ENCODE assay signal across 14 cellular contexts in the genomic region with DNA sequence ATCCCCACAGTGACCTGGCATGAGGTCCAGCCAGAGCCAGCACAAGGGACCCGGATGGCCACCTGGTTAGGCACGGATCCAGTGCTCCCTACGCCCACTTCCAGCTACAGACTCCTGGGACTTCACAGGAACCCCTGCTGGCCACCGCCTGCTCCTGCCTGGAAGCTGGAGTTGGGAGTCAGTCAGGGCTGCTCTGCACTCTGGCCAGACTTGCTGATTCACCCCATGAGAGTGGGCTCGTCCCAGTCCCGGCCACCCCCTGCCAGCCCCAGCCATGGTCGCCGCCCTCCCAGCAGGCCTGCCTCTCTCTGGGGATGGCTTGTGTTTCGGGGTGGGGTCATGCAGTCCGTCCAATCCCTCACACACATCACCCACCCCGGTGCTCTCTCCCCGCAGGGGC.
DNase-seq lines count a peak whose midpoint lies in the region; ATAC-seq, FAIRE-seq and TF ChIP-seq lines count a peak whose summit lies in the region.
"Had no signal": no experiment of that assay in that cellular context is flagged by ENCODE, and none has a peak within 500 bp of the region (broad histone marks: within the 10 kb centered on the region; RNA-seq: fewer than 3 reads in every experiment).

No MANE protein-coding gene starts in this region.

- H3K27me3 ChIP-seq in Panc1 (ENCODE audit: control insufficient read depth, insufficient read depth, low read length) (peaks cover 9% of the 10 kb centered on the region), pancreas (no peaks in the 10 kb centered on the region)

- H3K4me1 ChIP-seq in Panc1 (ENCODE audit: control insufficient read depth, insufficient read depth, low read length) (no peaks in the 10 kb centered on the region; the same call in 1 of the 2 replicates), pancreas (no peaks in the 10 kb centered on the region)
- H3K4me1 ChIP-seq: Caco-2, parathyroid adenoma had no signal

- POLR2A ChIA-PET in Panc1 (lab: Charles Lee), result no interaction called here

- H3K9me3 ChIP-seq in Panc1 (ENCODE audit: control insufficient read depth, insufficient read depth, low read depth, low read length) (no peaks in the 10 kb centered on the region), pancreas (no peaks in the 10 kb centered on the region)

- H3K4me3 ChIP-seq in Panc1 (ENCODE audit: low read depth in 2 of 2, low read length in 2 of 2) (no peak overlapping the region), pancreas (no peak overlapping the region)

- no peak overlapping the region for H3K27ac ChIP-seq in Panc1 (ENCODE audit: low read length)
- no peak overlapping the region for H3K27ac ChIP-seq in pancreas
- H3K27ac ChIP-seq in substantia nigra (ENCODE audit: low read depth, low read length, poor library complexity, severe bottlenecking), result no peak overlapping the region
- H3K27ac ChIP-seq: parathyroid adenoma had no signal

- CTCF ChIA-PET in Panc1 (lab: Charles Lee), result no interaction called here

- intact Hi-C loops in Panc1 (cut with micrococcal nuclease; ENCODE audit: unreplicated experiment) (no loop called here), left cardiac atrium (cut with DNase I) (loop anchor here in 1 of 2 donors (5.0 kb wide), 1 partner anchor 112 kb away; no protein-coding TSS in a partner anchor), pancreas (cut with DNase I) (no loop called here)

- no peak for FAIRE-seq in pancreas (lab: Jason Lieb, UNC)
- FAIRE-seq: GM18507 had no signal

- ATAC-seq in Panc1 (peak; percentile 61), left cardiac atrium (peak; percentile 47 to 77), pancreas (peak in 3 of 4 donors; percentile 33 to 55 (median 49)), HG02642 (IDR thresholded peaks at IDR 0.05; ENCODE audit: poor library complexity, unreplicated experiment) (no peak)

- 56 to 71% methylated on average over 12 of the region's 12 CpGs for WGBS in pancreas, 2 donors

- H3K36me3 ChIP-seq in Panc1 (ENCODE audit: control insufficient read depth, insufficient read depth, low read length) (peaks cover 1% of the 10 kb centered on the region; the same call in 1 of the 2 replicates), pancreas (no peaks in the 10 kb centered on the region)

- in situ Hi-C loops in Panc1 (cut with HindIII; ENCODE audit: low pct_unique_long_range_greater_than_20kb, low sequenced_read_pairs), result no loop called here

- no TSS peak for BruUV-seq in Panc1 (replicated peaks; lab: Mats Ljungman, UMichigan)

- DNase-seq in 8988T (peak; percentile 21), Panc1 (ENCODE audit: low read depth, low spot score) (no peak), left cardiac atrium (peak; percentile 51), pancreas (peak in 1 of 6 donors; percentile 69), AG20443 (ENCODE audit: low spot score) (no peak), DMS79 (lab: John Stamatoyannopoulos, UW) (no peak), substantia nigra (lab: John Stamatoyannopoulos, UW) (no peak)
- DNase-seq: activated naive CD4-positive, alpha-beta T cell treated with anti-CD3 and anti-CD28 coated beads, Interleukin-2, amount 10 ng/mL, durations not matched to agents 7 days and 5 days; effector memory CD4-positive, alpha-beta T cell; midbrain had no signal

- TF ChIP-seq CTCF in Panc1 (IDR thresholded peaks at IDR 0.05) (no peak), pancreas (IDR thresholded peaks at IDR 0.05) (no peak)

Comparison
In these comparisons a context has a peak if more than half of its experiments do, and no peak if none do; other contexts are left out.
1. DNase-seq: peak in 8988T (single experiment) and left cardiac atrium (single experiment); none in Panc1 (single experiment), AG20443 (single experiment), DMS79 (single experiment) and substantia nigra (0 of 49).